ENCODE assay signal across 28 cellular contexts in the genomic region with DNA sequence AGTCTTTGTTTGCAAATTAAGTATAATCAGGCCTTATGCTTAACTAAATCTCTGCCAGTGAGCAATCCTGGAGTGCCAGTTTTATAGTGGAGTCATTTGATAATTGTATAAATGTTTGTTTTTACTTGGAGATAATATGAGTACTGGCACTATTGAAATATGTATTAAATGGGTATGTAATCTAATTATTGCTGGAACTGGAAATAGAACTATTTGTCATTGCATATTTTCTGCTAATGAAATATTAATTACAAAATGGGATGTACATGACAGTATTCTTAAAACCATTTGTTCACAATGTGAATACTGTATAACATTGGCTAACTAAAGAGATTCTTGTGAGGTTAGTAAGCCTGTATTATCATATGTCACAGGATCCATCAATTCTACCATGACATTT. TPM values are rescaled to one million over a fixed set of nuclear protein-coding genes. Genes with fewer than 3 reads are reported as not detected.
"Had no signal": no experiment of that assay in that cellular context is flagged by ENCODE, and none has a peak within 500 bp of the region (broad histone marks: within the 10 kb centered on the region; RNA-seq: fewer than 3 reads in every experiment).

No MANE protein-coding gene starts in this region.

- H3K4me3 ChIP-seq: left ventricle myocardium inferior, lung, neural progenitor cell, psoas muscle, right lobe of liver, smooth muscle cell, stomach, testis, thyroid gland, transverse colon, upper lobe of left lung, vagina had no signal

- ATAC-seq: psoas muscle; stimulated activated naive B cell treated with anti-CD40 and anti-IgM and Interleukin-4, amounts not matched to agents 10 μg/mL and 1 μg/mL and 100 μg/mL, for 72 hours; stimulated activated naive CD8-positive, alpha-beta T cell treated with anti-CD3 and anti-CD28 coated beads, Interleukin-15, Interleukin-2, amounts not matched to agents 100 U/mL and 50 U/mL, for 24 hours had no signal

- H3K9ac ChIP-seq: neural progenitor cell, parathyroid adenoma had no signal

- H3K27me3 Mint-ChIP-seq: naive B cell; stimulated activated naive B cell treated with anti-CD40 and anti-IgM and Interleukin-4, amounts not matched to agents 10 μg/mL and 1 μg/mL and 100 μg/mL, for 72 hours had no signal

- H3K4me2 ChIP-seq: neural progenitor cell, smooth muscle cell had no signal

- H3K36me3 ChIP-seq: left ventricle myocardium inferior, neural progenitor cell, neutrophil, right lobe of liver, stomach, thyroid gland, transverse colon, upper lobe of left lung, vagina had no signal

- H3K4me3 Mint-ChIP-seq: mesothelial cell of epicardium, nephron progenitor cell, neural progenitor cell had no signal

- H3K4me1 ChIP-seq: left ventricle myocardium inferior, parathyroid adenoma, psoas muscle, stomach, testis, thyroid gland, vagina had no signal

- H2AFZ ChIP-seq: parathyroid adenoma had no signal

- H3K9me3 ChIP-seq: left ventricle myocardium inferior, neutrophil, psoas muscle, right lobe of liver, stomach, testis, thyroid gland, transverse colon, upper lobe of left lung, vagina had no signal

- H3K27ac Mint-ChIP-seq: mesothelial cell of epicardium, nephron progenitor cell, neural progenitor cell had no signal

- DNase-seq: islet precursor cell; left ventricle myocardium inferior; naive B cell; natural killer cell; nephron progenitor cell; occipital lobe; psoas muscle; right lobe of liver; stimulated activated CD4-positive, alpha-beta T cell treated with anti-CD3 and anti-CD28 coated beads, Interleukin-1b, Interleukin-23, amount 100 ng/mL, for 48 hours; stimulated activated CD4-positive, alpha-beta T cell treated with anti-CD3 and anti-CD28 coated beads, Interleukin-2, amount 100 ng/mL, for 48 hours; stimulated activated CD4-positive, alpha-beta T cell treated with anti-CD3 and anti-CD28 coated beads, Interleukin-4, amount 100 ng/mL, for 4 hours; stimulated activated CD8-positive, alpha-beta memory T cell treated with anti-CD3 and anti-CD28 coated beads, Interleukin-4, amount 100 ng/mL, for 48 hours; stimulated activated naive B cell treated with anti-CD40 and anti-IgM and Interleukin-4, amounts not matched to agents 10 μg/mL and 1 μg/mL and 100 μg/mL, for 72 hours; stimulated activated naive CD8-positive, alpha-beta T cell treated with anti-CD3 and anti-CD28 coated beads, Interleukin-15, Interleukin-2, amounts not matched to agents 100 U/mL and 50 U/mL, for 24 hours; stomach; testis; thyroid gland; transverse colon; upper lobe of left lung had no signal

- H3K36me3 Mint-ChIP-seq: mesothelial cell of epicardium, natural killer cell, neural progenitor cell had no signal

- H3K27me3 ChIP-seq: neural progenitor cell, neutrophil, right lobe of liver, stomach, testis, thyroid gland, transverse colon, upper lobe of left lung, vagina had no signal

- H3K79me2 ChIP-seq: parathyroid adenoma had no signal

- H3K27ac ChIP-seq: left ventricle myocardium inferior, neural progenitor cell, parathyroid adenoma, psoas muscle, right lobe of liver, stomach, testis, thyroid gland, transverse colon, upper lobe of left lung, vagina had no signal

RNA-seq across cellular contexts. Expression of gene COL19A1, which starts 49.0 kb away (rescaled TPM):
- total RNA-seq: kidney epithelial cell, osteocyte, thyroid gland had no signal
